13 cellular contexts compared by ENCODE assay signal in genomic region chr19:30722236-30722635, GRCh38.
DNase-seq lines count a peak whose midpoint lies in the region; ATAC-seq and TF ChIP-seq lines count a peak whose summit lies in the region.
"Had no signal": no experiment of that assay in that cellular context is flagged by ENCODE, and none has a peak within 500 bp of the region (broad histone marks: within the 10 kb centered on the region; RNA-seq: fewer than 3 reads in every experiment).

No MANE protein-coding gene starts in this region.

- peak; percentile 36 for DNase-seq in SK-N-SH
- DNase-seq in NCI-H82 (lab: John Stamatoyannopoulos, UW), result peak; percentile 72
- peak; percentile 26 for DNase-seq in mesenteric fat pad (ENCODE audit: low spot score)
- no peak for DNase-seq in SIG-M5 treated with dmso at 0.1 percent for 504 hours (lab: John Stamatoyannopoulos, UW; ENCODE audit: unreplicated experiment)
- DNase-seq: Caco-2; CD8-positive, alpha-beta memory T cell; H7 had no signal

- ATAC-seq in SK-N-SH treated with all-trans-retinoic acid at 6 μM for 48 hours, result no peak
- ATAC-seq in GM19328 (IDR thresholded peaks at IDR 0.05; ENCODE audit: unreplicated experiment), result no peak
- ATAC-seq in GM21786 (IDR thresholded peaks at IDR 0.05; ENCODE audit: unreplicated experiment), result no peak
- ATAC-seq: GM12878, GM23338 had no signal

- no peak overlapping the region for H2AFZ ChIP-seq in SK-N-SH (ENCODE audit: low read depth)
- H2AFZ ChIP-seq: GM23338 had no signal

- no peak for TF ChIP-seq EP300 in SK-N-SH (IDR thresholded peaks at IDR 0.05; ENCODE audit: borderline replicate concordance in 1 of 2, low read depth in 1 of 2, low read length in 1 of 2)

- H3K9me2 ChIP-seq in SK-N-SH, result no peaks in the 10 kb centered on the region

- peaks cover 0 to 20% of the 10 kb centered on the region in 2 experiments; a peak in 2 of 4 replicates for H3K4me1 ChIP-seq in SK-N-SH (ENCODE audit: control insufficient read depth in 1 of 2, insufficient read depth in 2 of 2, low read depth in 1 of 2, low read length in 1 of 2)
- H3K4me1 ChIP-seq: Caco-2 had no signal

- H3K79me2 ChIP-seq in SK-N-SH (ENCODE audit: insufficient read depth), result no peaks in the 10 kb centered on the region

- H3K4me3 ChIP-seq in SK-N-SH (ENCODE audit: low read depth in 2 of 2, low read length in 1 of 2), result no peak overlapping the region
- H3K4me3 ChIP-seq: BLaER1, GM12878, GM23338 had no signal

- H3K27me3 ChIP-seq in SK-N-SH (ENCODE audit: insufficient read depth), result no peaks in the 10 kb centered on the region
- H3K27me3 ChIP-seq: BLaER1 had no signal

- H3K27ac ChIP-seq in SK-N-SH (ENCODE audit: low read depth in 2 of 2, low read length in 1 of 2), result no peak overlapping the region
- H3K27ac ChIP-seq: BLaER1 had no signal

- H3K9me3 ChIP-seq in SK-N-SH, result no peaks in the 10 kb centered on the region
- H3K9me3 ChIP-seq: BLaER1, Caco-2 had no signal

- TF ChIP-seq CTCF in SK-N-SH (IDR thresholded peaks at IDR 0.05), result no peak

- WGBS in SK-N-SH (ENCODE audit: low lambda C conversion rate), result 54% methylated on average over 9 of the region's 9 CpGs

- TF ChIP-seq RAD21 in SK-N-SH (IDR thresholded peaks at IDR 0.05; ENCODE audit: low read length), result no peak

- no peak overlapping the region for H3K4me2 ChIP-seq in SK-N-SH
- H3K4me2 ChIP-seq: BLaER1, GM23338 had no signal

- H3K9ac ChIP-seq in SK-N-SH, result no peak overlapping the region
- H3K9ac ChIP-seq: BLaER1 had no signal

- H3K36me3 ChIP-seq in SK-N-SH (replicated peaks in 1 of 2; ENCODE audit: control insufficient read depth in 1 of 2, insufficient read depth in 2 of 2, low read length in 1 of 2), result no peaks in the 10 kb centered on the region
- H3K36me3 ChIP-seq: BLaER1 had no signal

- POLR2A ChIA-PET in SK-N-SH (lab: Yijun Ruan, JAX), result no interaction called here

- CTCF ChIA-PET in SK-N-SH (lab: Yijun Ruan, JAX), result interaction anchor here (0.9 to 2.3 kb wide), 5 partner anchors 17 to 1502 kb away, joined by 3 to 6 read pairs (median 4); no protein-coding TSS in a partner anchor

- no peaks in the 10 kb centered on the region for H4K20me1 ChIP-seq in SK-N-SH (ENCODE audit: insufficient read depth)
- H4K20me1 ChIP-seq: BLaER1 had no signal

- no peaks in the 10 kb centered on the region for H3F3A ChIP-seq in SK-N-SH (replicated peaks; ENCODE audit: insufficient read depth)

TF ChIP-seq in SK-N-SH, 30 proteins besides CTCF, POLR2A, EP300 and RAD21:
- no peak for TF ChIP-seq MXI1 (IDR thresholded peaks at IDR 0.05; ENCODE audit: low read depth, low read length)
- no peak for TF ChIP-seq REST (IDR thresholded peaks at IDR 0.05; ENCODE audit: low read depth, low read length)
- no peak for TF ChIP-seq FOXM1 (IDR thresholded peaks at IDR 0.05; ENCODE audit: low read depth)
- TF ChIP-seq SIN3A (IDR thresholded peaks at IDR 0.05; ENCODE audit: borderline replicate concordance, low read depth, low read length), result no peak
- TF ChIP-seq RFX5 (IDR thresholded peaks at IDR 0.05; ENCODE audit: low read length), result no peak
- TF ChIP-seq GATA2 (CRISPR knock-in tag; IDR thresholded peaks at IDR 0.05), result no peak
- no peak for TF ChIP-seq SMC3 (IDR thresholded peaks at IDR 0.05; ENCODE audit: low read depth, low read length)
- no peak for TF ChIP-seq TCF12 (IDR thresholded peaks at IDR 0.05)
- TF ChIP-seq ELF1 (IDR thresholded peaks at IDR 0.05), result no peak

TF ChIP-seq in SK-N-SH treated with all-trans-retinoic acid at 6 μM for 48 hours, 23 proteins besides CTCF, POLR2A, EP300 and RAD21:
- TF ChIP-seq SNAI2 (CRISPR knock-in tag; IDR thresholded peaks at IDR 0.05) (no peak), PATZ1 (CRISPR knock-in tag; IDR thresholded peaks at IDR 0.05; ENCODE audit: borderline replicate concordance) (no peak), BACH2 (CRISPR knock-in tag; IDR thresholded peaks at IDR 0.05; ENCODE audit: borderline replicate concordance) (no peak), ZFP3 (CRISPR knock-in tag; IDR thresholded peaks at IDR 0.05) (no peak), ZC3H10 (CRISPR knock-in tag; IDR thresholded peaks at IDR 0.05) (no peak), TSHZ2 (CRISPR knock-in tag; IDR thresholded peaks at IDR 0.05) (no peak), ARNTL (CRISPR knock-in tag; IDR thresholded peaks at IDR 0.05; ENCODE audit: borderline replicate concordance, low read depth) (no peak), PPARA (CRISPR knock-in tag; IDR thresholded peaks at IDR 0.05; ENCODE audit: borderline replicate concordance) (no peak), ISL1 (CRISPR knock-in tag; IDR thresholded peaks at IDR 0.05) (no peak), ZFP30 (CRISPR knock-in tag; IDR thresholded peaks at IDR 0.05) (no peak), ESRRG (CRISPR knock-in tag; IDR thresholded peaks at IDR 0.05) (no peak), GLIS3 (CRISPR knock-in tag; IDR thresholded peaks at IDR 0.05) (no peak)
